In genomic region chr1:184940226-184940625, GRCh38 we compare ENCODE assay signal across 19 cellular contexts. TPM values are rescaled to one million over a fixed set of nuclear protein-coding genes. Genes with fewer than 3 reads are reported as not detected.
DNase-seq lines count a peak whose midpoint lies in the region; ATAC-seq and TF ChIP-seq lines count a peak whose summit lies in the region.
"Had no signal": no experiment of that assay in that cellular context is flagged by ENCODE, and none has a peak within 500 bp of the region (broad histone marks: within the 10 kb centered on the region; RNA-seq: fewer than 3 reads in every experiment).

No MANE protein-coding gene starts in this region.

- H3K27ac Mint-ChIP-seq in natural killer cell treated with Interleukin-12 subunit alpha and Interleukin-12 subunit beta and Interleukin-15 and Interleukin-18, amount 100 ng/mL, for 72 hours = peak overlapping the region; percentile 66 to 85
- no peak overlapping the region for H3K27ac Mint-ChIP-seq in natural killer cell
- H3K27ac Mint-ChIP-seq: GM23338 had no signal

- peaks cover 6% of the 10 kb centered on the region for H3K4me1 ChIP-seq in adipocyte (ENCODE audit: control insufficient read depth, insufficient read depth, low read length)

- peaks cover 42 to 61% of the 10 kb centered on the region in 2 donors for H3K4me1 Mint-ChIP-seq in natural killer cell treated with Interleukin-12 subunit alpha and Interleukin-12 subunit beta and Interleukin-15 and Interleukin-18, amount 100 ng/mL, for 72 hours (ENCODE audit: low read depth in 2 of 2)
- peaks cover 10 to 22% of the 10 kb centered on the region in 2 donors for H3K4me1 Mint-ChIP-seq in natural killer cell

- no peaks in the 10 kb centered on the region for H3K27me3 Mint-ChIP-seq in natural killer cell treated with Interleukin-12 subunit alpha and Interleukin-12 subunit beta and Interleukin-15 and Interleukin-18, amount 100 ng/mL, for 72 hours
- H3K27me3 Mint-ChIP-seq in natural killer cell (ENCODE audit: low read depth in 2 of 2) = no peaks in the 10 kb centered on the region
- H3K27me3 Mint-ChIP-seq: CD4-positive, CD25-positive, alpha-beta regulatory T cell had no signal

- no peak for TF ChIP-seq CTCF in natural killer cell (IDR thresholded peaks at IDR 0.05)

- ATAC-seq in natural killer cell treated with Interleukin-12 subunit alpha and Interleukin-12 subunit beta and Interleukin-15 and Interleukin-18, amount 100 ng/mL, for 72 hours = no peak
- no peak for ATAC-seq in natural killer cell
- no peak for ATAC-seq in GM21447 (IDR thresholded peaks at IDR 0.05; ENCODE audit: unreplicated experiment)
- ATAC-seq in HG02884 (IDR thresholded peaks at IDR 0.05; ENCODE audit: unreplicated experiment) = no peak
- ATAC-seq in sciatic nerve = no peak
- ATAC-seq: GM23338, Right ventricle myocardium inferior had no signal

- H3K9me3 ChIP-seq in adipocyte (ENCODE audit: control insufficient read depth, low read length) = no peaks in the 10 kb centered on the region

- peaks cover 15% of the 10 kb centered on the region for H3K36me3 Mint-ChIP-seq in natural killer cell treated with Interleukin-12 subunit alpha and Interleukin-12 subunit beta and Interleukin-15 and Interleukin-18, amount 100 ng/mL, for 72 hours
- H3K36me3 Mint-ChIP-seq in natural killer cell = no peaks in the 10 kb centered on the region

- no peak for DNase-seq in natural killer cell treated with Interleukin-12 subunit alpha and Interleukin-12 subunit beta and Interleukin-15 and Interleukin-18, amount 100 ng/mL, for 72 hours (ENCODE audit: low spot score)
- DNase-seq in natural killer cell = no peak
- peak; percentile 65 for DNase-seq in adipocyte (ENCODE audit: low read depth)
- DNase-seq in fibroblast of peridontal ligament (ENCODE audit: extremely low read depth) = peak; percentile 61
- DNase-seq in stimulated activated CD4-positive, alpha-beta T cell treated with anti-CD3 and anti-CD28 coated beads, Interleukin-2, amount 100 ng/mL, for 48 hours = no peak
- DNase-seq in sciatic nerve (ENCODE audit: low spot score) = no peak
- DNase-seq: AML-193; Calu3; CD4-positive, CD25-positive, alpha-beta regulatory T cell; MM.1S; NCI-H1105; NCI-H1694 treated with DMSO at 0.1 percent for 48 hours; NCI-H69; NK-92 treated with Interleukin-12 subunit alpha and Interleukin-12 subunit beta, amount 100 ng/mL, for 24 hours had no signal

- H3K4me3 ChIP-seq in adipocyte (ENCODE audit: low read length) = no peak overlapping the region
- H3K4me3 ChIP-seq: GM23338 had no signal

- intact Hi-C loops in natural killer cell (cut with micrococcal nuclease) = no loop called here
- intact Hi-C loops in sciatic nerve (cut with DNase I) = no loop called here

- H3K9me3 Mint-ChIP-seq in natural killer cell treated with Interleukin-12 subunit alpha and Interleukin-12 subunit beta and Interleukin-15 and Interleukin-18, amount 100 ng/mL, for 72 hours = peaks cover 4% of the 10 kb centered on the region
- H3K9me3 Mint-ChIP-seq in natural killer cell = no peaks in the 10 kb centered on the region
- H3K9me3 Mint-ChIP-seq: GM23338 had no signal

- no peaks in the 10 kb centered on the region for H3K27me3 ChIP-seq in adipocyte (replicated peaks; ENCODE audit: control insufficient read depth, insufficient read depth, low read length)

- no peak overlapping the region for H3K4me3 Mint-ChIP-seq in natural killer cell treated with Interleukin-12 subunit alpha and Interleukin-12 subunit beta and Interleukin-15 and Interleukin-18, amount 100 ng/mL, for 72 hours
- H3K4me3 Mint-ChIP-seq in natural killer cell = no peak overlapping the region
- H3K4me3 Mint-ChIP-seq: GM23338 had no signal

- H3K36me3 ChIP-seq in adipocyte (ENCODE audit: control insufficient read depth, insufficient read depth, low read length, severe bottlenecking) = no peaks in the 10 kb centered on the region

- no peak overlapping the region for H3K9ac ChIP-seq in adipocyte (ENCODE audit: low read length)
- H3K9ac ChIP-seq: KMS-11 had no signal

RNA-seq across cellular contexts. Expression of gene NIBAN1, which starts 34.1 kb away (rescaled TPM):
- total RNA-seq in natural killer cell treated with Interleukin-12 subunit alpha and Interleukin-12 subunit beta and Interleukin-15 and Interleukin-18, amount 100 ng/mL, for 72 hours = 100 to 1,000 TPM; 133 to 182 TPM
- total RNA-seq in natural killer cell (10 to 100 TPM; 30.9 to 54.1 (median 31.0) TPM), sciatic nerve (42.4 TPM)

Comparison
In these comparisons a context has a peak if more than half of its experiments do, and no peak if none do; other contexts are left out.
1. H3K27ac Mint-ChIP-seq: peak in natural killer cell treated with Interleukin-12 subunit alpha and Interleukin-12 subunit beta and Interleukin-15 and Interleukin-18, amount 100 ng/mL, for 72 hours (2 of 2); none in natural killer cell (0 of 2).
2. DNase-seq: peak in adipocyte (single experiment) and fibroblast of peridontal ligament (single experiment); none in natural killer cell treated with Interleukin-12 subunit alpha and Interleukin-12 subunit beta and Interleukin-15 and Interleukin-18, amount 100 ng/mL, for 72 hours (single experiment), natural killer cell (single experiment), stimulated activated CD4-positive, alpha-beta T cell treated with anti-CD3 and anti-CD28 coated beads, Interleukin-2, amount 100 ng/mL, for 48 hours (0 of 2) and sciatic nerve (single experiment).